ENCODE assay signal across 23 cellular contexts in the genomic region with DNA sequence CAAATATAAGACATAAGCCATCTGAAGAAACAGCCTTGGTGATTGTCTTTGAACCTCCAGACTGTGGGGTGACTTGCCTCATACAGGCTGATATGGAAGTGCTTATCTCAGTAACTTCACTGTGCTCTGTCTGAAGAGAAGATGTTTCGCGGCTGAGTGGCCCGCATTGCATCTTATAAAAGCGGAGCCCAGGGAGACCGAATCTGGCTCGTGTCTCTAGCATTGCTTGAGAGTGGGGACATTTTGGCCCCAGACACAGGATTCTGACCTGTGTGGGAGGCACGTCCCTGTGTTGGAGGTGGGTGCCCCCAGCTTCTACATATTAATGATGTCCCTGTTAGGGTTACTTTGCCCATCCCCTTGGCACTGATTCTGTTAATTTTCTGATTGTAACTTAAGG.
A peak's percentile ranks its signal among the peaks of the same experiment; 100 is the strongest.
DNase-seq lines count a peak whose midpoint lies in the region; FAIRE-seq and TF ChIP-seq lines count a peak whose summit lies in the region.
"Had no signal": no experiment of that assay in that cellular context is flagged by ENCODE, and none has a peak within 500 bp of the region (broad histone marks: within the 10 kb centered on the region; RNA-seq: fewer than 3 reads in every experiment).

No MANE protein-coding gene starts in this region.

- H3K27ac ChIP-seq in mesenchymal stem cell (ENCODE audit: low read length, poor library complexity, severe bottlenecking) (no peak overlapping the region), suprapubic skin (peak overlapping the region; percentile 73), kidney (ENCODE audit: low read depth in 2 of 2, low read length in 2 of 2) (no peak overlapping the region)
- H3K27ac ChIP-seq: A549 had no signal

- H3K4me1 ChIP-seq in mesenchymal stem cell (ENCODE audit: control insufficient read depth, insufficient read depth, low read depth, low read length) (peaks cover 27% of the 10 kb centered on the region), suprapubic skin (peaks cover 6% of the 10 kb centered on the region), kidney (ENCODE audit: control insufficient read depth in 1 of 2, insufficient read depth in 1 of 2, low read depth in 1 of 2, low read length in 2 of 2) (no peaks in the 10 kb centered on the region)
- H3K4me1 ChIP-seq: A549 had no signal

- no peak overlapping the region for H4K8ac ChIP-seq in mesenchymal stem cell (ENCODE audit: low read length)

- no peak overlapping the region for H2AK5ac ChIP-seq in mesenchymal stem cell (ENCODE audit: low read length, severe bottlenecking)

- no peak overlapping the region for H2BK5ac ChIP-seq in mesenchymal stem cell (ENCODE audit: low read depth, low read length, poor library complexity, severe bottlenecking)

- DNase-seq in activated effector memory CD4-positive, alpha-beta T cell treated with anti-CD3 and anti-CD28 coated beads, Interleukin-2, amount 50 U/mL, for 16 hours: peak; percentile 30
- no peak for DNase-seq in activated effector memory CD4-positive, alpha-beta T cell treated with Interleukin-2 at 50 U/mL for 16 hours
- DNase-seq in GM03348 (ENCODE audit: low spot score) (peak; percentile 2), mesenchymal stem cell (no peak), suprapubic skin (ENCODE audit: low spot score in 2 of 2) (peak; percentile 41 to 67), kidney (no peak), MV-4-11 (lab: John Stamatoyannopoulos, UW) (no peak), GF-D8 (lab: John Stamatoyannopoulos, UW) (no peak)
- DNase-seq: C1 segment of cervical spinal cord; CD8-positive, alpha-beta memory T cell; DMS79; KBM-7; NCI-H1417; NCI-H187 treated with DMSO at 0.1 percent for 48 hours; NCI-H345; NCI-H524 treated with DMSO at 0.1 percent for 48 hours; PC-3; RPMI8226; SHP77 treated with DMSO at 0.1 percent for 48 hours had no signal

- H3K9me3 ChIP-seq in mesenchymal stem cell (ENCODE audit: control insufficient read depth, low read length) (peaks cover 18% of the 10 kb centered on the region), suprapubic skin (no peaks in the 10 kb centered on the region), kidney (ENCODE audit: control insufficient read depth in 1 of 2, low read length in 2 of 2) (no peaks in the 10 kb centered on the region)

- no peak overlapping the region for H3K14ac ChIP-seq in mesenchymal stem cell (ENCODE audit: low read length in 2 of 2)

- WGBS in mesenchymal stem cell: 84% methylated on average over 7 of the region's 7 CpGs
- 80% methylated on average over 7 of the region's 7 CpGs for WGBS in suprapubic skin

- H3K79me1 ChIP-seq in mesenchymal stem cell (replicated peaks; ENCODE audit: low read length, poor library complexity, severe bottlenecking): no peaks in the 10 kb centered on the region

- H2BK120ac ChIP-seq in mesenchymal stem cell (ENCODE audit: low read depth, low read length): no peak overlapping the region

- no peak overlapping the region for H2AFZ ChIP-seq in mesenchymal stem cell (ENCODE audit: low read depth, low read length)

- intact Hi-C loops in kidney (cut with DNase I): no loop called here

- no peak overlapping the region for H3K4me2 ChIP-seq in mesenchymal stem cell (ENCODE audit: low read length, poor library complexity, severe bottlenecking)
- H3K4me2 ChIP-seq: A549 had no signal

- no peak overlapping the region for H4K91ac ChIP-seq in mesenchymal stem cell (ENCODE audit: low read length)

- H3K4ac ChIP-seq in mesenchymal stem cell (ENCODE audit: low read depth in 1 of 2, low read length in 2 of 2): no peak overlapping the region

- TF ChIP-seq CTCF in suprapubic skin (IDR thresholded peaks at IDR 0.05): no peak
- TF ChIP-seq CTCF in kidney (IDR thresholded peaks at IDR 0.05; ENCODE audit: borderline replicate concordance, extremely low read depth, insufficient read depth): no peak

- no peak for FAIRE-seq in kidney (lab: Jason Lieb, UNC)
- FAIRE-seq: D721Med, H1, HepG2 had no signal

- no peak for TF ChIP-seq POLR2A in suprapubic skin (IDR thresholded peaks at IDR 0.05)

- no peak overlapping the region for H3K23ac ChIP-seq in mesenchymal stem cell (ENCODE audit: low read length in 2 of 2)

- no peak overlapping the region for H3K18ac ChIP-seq in mesenchymal stem cell (ENCODE audit: low read depth in 1 of 2, low read length in 2 of 2)

- H3K9ac ChIP-seq in mesenchymal stem cell (ENCODE audit: low read length) (peak overlapping the region; percentile 50), kidney (ENCODE audit: low read length in 2 of 2) (no peak overlapping the region)

- H2BK12ac ChIP-seq in mesenchymal stem cell (ENCODE audit: low read length in 2 of 2): no peak overlapping the region

- H3K36me3 ChIP-seq in mesenchymal stem cell (ENCODE audit: control insufficient read depth in 1 of 2, insufficient read depth in 2 of 2, low read depth in 1 of 2, low read length in 2 of 2) (no peaks in the 10 kb centered on the region), suprapubic skin (no peaks in the 10 kb centered on the region), kidney (ENCODE audit: control insufficient read depth in 1 of 2, insufficient read depth in 2 of 2, low read length in 2 of 2) (no peaks in the 10 kb centered on the region)

- H3K4me3 ChIP-seq in mesenchymal stem cell (ENCODE audit: insufficient read depth in 1 of 2, low read depth in 1 of 2, low read length in 2 of 2): no peak overlapping the region
- H3K4me3 ChIP-seq in suprapubic skin: no peak overlapping the region
- no peak overlapping the region for H3K4me3 ChIP-seq in kidney (ENCODE audit: low read length in 2 of 2)
- H3K4me3 ChIP-seq: A549 had no signal

- no peak for TF ChIP-seq EP300 in suprapubic skin (IDR thresholded peaks at IDR 0.05)

- no peak overlapping the region for H2BK15ac ChIP-seq in mesenchymal stem cell (ENCODE audit: low read depth, poor library complexity, severe bottlenecking)

- H3K27me3 ChIP-seq in mesenchymal stem cell (ENCODE audit: control insufficient read depth in 1 of 2, insufficient read depth in 1 of 2, low read length in 2 of 2) (no peaks in the 10 kb centered on the region), suprapubic skin (no peaks in the 10 kb centered on the region)

Comparison
In these comparisons a context has a peak if more than half of its experiments do, and no peak if none do; other contexts are left out.
1. DNase-seq: peak in activated effector memory CD4-positive, alpha-beta T cell treated with anti-CD3 and anti-CD28 coated beads, Interleukin-2, amount 50 U/mL, for 16 hours (single experiment), GM03348 (single experiment) and suprapubic skin (2 of 2); none in activated effector memory CD4-positive, alpha-beta T cell treated with Interleukin-2 at 50 U/mL for 16 hours (single experiment), mesenchymal stem cell (single experiment), kidney (single experiment), MV-4-11 (single experiment) and GF-D8 (single experiment).